Comparison of ENCODE assay signal across 10 cellular contexts in genomic region chr6:138410972-138411667, GRCh38. TPM values are rescaled to one million over a fixed set of nuclear protein-coding genes. Genes with fewer than 3 reads are reported as not detected.
DNase-seq lines count a peak whose midpoint lies in the region; ATAC-seq, FAIRE-seq and TF ChIP-seq lines count a peak whose summit lies in the region.
"Had no signal": no experiment of that assay in that cellular context is flagged by ENCODE, and none has a peak within 500 bp of the region (broad histone marks: within the 10 kb centered on the region; RNA-seq: fewer than 3 reads in every experiment).

No MANE protein-coding gene starts in this region.

- H3K79me1 ChIP-seq in mesenchymal stem cell (replicated peaks; ENCODE audit: low read length, poor library complexity, severe bottlenecking): peaks cover 27% of the 10 kb centered on the region

- CTCF ChIA-PET in activated CD8-positive, alpha-beta T cell treated with anti-CD3 and anti-CD28 coated beads for 36 hours (lab: Charles Lee): interaction anchor here (1.0 to 2.4 kb wide), 3 partner anchors 98 to 295 kb away, joined by 3 to 5 read pairs (median 4); no protein-coding TSS in a partner anchor

- H3K4me1 Mint-ChIP-seq in activated CD8-positive, alpha-beta T cell treated with anti-CD3 and anti-CD28 coated beads for 36 hours (ENCODE audit: low read depth): peaks cover 23% of the 10 kb centered on the region

- no peak overlapping the region for H3K4me2 ChIP-seq in mesenchymal stem cell (ENCODE audit: low read length, poor library complexity, severe bottlenecking)

- H3K9me3 Mint-ChIP-seq in activated CD8-positive, alpha-beta T cell treated with anti-CD3 and anti-CD28 coated beads for 36 hours: no peaks in the 10 kb centered on the region

- FAIRE-seq in GM12892 (lab: Jason Lieb, UNC): peak; percentile 60

- no peak overlapping the region for H3K4ac ChIP-seq in mesenchymal stem cell (ENCODE audit: low read depth in 1 of 2, low read length in 2 of 2)

- no peak for DNase-seq in GM12892 (ENCODE audit: insufficient read length)
- no peak for DNase-seq in activated CD8-positive, alpha-beta T cell treated with anti-CD3 and anti-CD28 coated beads for 36 hours
- peak; percentile 76 for DNase-seq in mesenchymal stem cell
- DNase-seq in central memory CD4-positive, alpha-beta T cell: no peak
- no peak for DNase-seq in aorta

- no peak overlapping the region for H2AK5ac ChIP-seq in mesenchymal stem cell (ENCODE audit: low read length, severe bottlenecking)

- H2BK120ac ChIP-seq in mesenchymal stem cell (ENCODE audit: low read depth, low read length): no peak overlapping the region

- no peak overlapping the region for H3K18ac ChIP-seq in mesenchymal stem cell (ENCODE audit: low read depth in 1 of 2, low read length in 2 of 2)

- intact Hi-C loops in activated CD8-positive, alpha-beta T cell treated with anti-CD3 and anti-CD28 coated beads for 36 hours (cut with micrococcal nuclease): no loop called here
- intact Hi-C loops in aorta (cut with DNase I): no loop called here

- H3K27ac ChIP-seq in mesenchymal stem cell (ENCODE audit: low read length, poor library complexity, severe bottlenecking): no peak overlapping the region
- H3K27ac ChIP-seq in aorta (ENCODE audit: low read depth in 1 of 2, low read length in 2 of 2): no peak overlapping the region

- no peak overlapping the region for H2AFZ ChIP-seq in mesenchymal stem cell (ENCODE audit: low read depth, low read length)

- peaks cover 55% of the 10 kb centered on the region for H3K36me3 Mint-ChIP-seq in activated CD8-positive, alpha-beta T cell treated with anti-CD3 and anti-CD28 coated beads for 36 hours (ENCODE audit: low read depth)

- ATAC-seq in HG02981 (IDR thresholded peaks at IDR 0.05; ENCODE audit: unreplicated experiment) (peak; percentile 73), aorta (ENCODE audit: low FRiP score) (no peak), HG02798 (IDR thresholded peaks at IDR 0.05; ENCODE audit: poor library complexity, unreplicated experiment) (no peak), HG03521 (IDR thresholded peaks at IDR 0.05; ENCODE audit: unreplicated experiment) (no peak)
- ATAC-seq in activated CD8-positive, alpha-beta T cell treated with anti-CD3 and anti-CD28 coated beads for 36 hours: peak; percentile 88

- H3K27me3 ChIP-seq in mesenchymal stem cell (ENCODE audit: control insufficient read depth in 1 of 2, insufficient read depth in 1 of 2, low read length in 2 of 2) (no peaks in the 10 kb centered on the region), aorta (ENCODE audit: control insufficient read depth in 1 of 2, insufficient read depth in 2 of 2, low read length in 1 of 2) (no peaks in the 10 kb centered on the region)

- H3K23ac ChIP-seq in mesenchymal stem cell (ENCODE audit: low read length in 2 of 2): no peak overlapping the region

- H3K4me3 Mint-ChIP-seq in activated CD8-positive, alpha-beta T cell treated with anti-CD3 and anti-CD28 coated beads for 36 hours: no peak overlapping the region

- peak overlapping the region; percentile 84 for H3K27ac Mint-ChIP-seq in activated CD8-positive, alpha-beta T cell treated with anti-CD3 and anti-CD28 coated beads for 36 hours

- TF ChIP-seq POLR2A in GM12892 (IDR thresholded peaks at IDR 0.05; ENCODE audit: low read depth, low read length): no peak

- POLR2A ChIA-PET in activated CD8-positive, alpha-beta T cell treated with anti-CD3 and anti-CD28 coated beads for 36 hours (lab: Charles Lee): no interaction called here

- no peak overlapping the region for H2BK12ac ChIP-seq in mesenchymal stem cell (ENCODE audit: low read length in 2 of 2)

- no peak overlapping the region for H4K8ac ChIP-seq in mesenchymal stem cell (ENCODE audit: low read length)

- TF ChIP-seq CTCF in activated CD8-positive, alpha-beta T cell treated with anti-CD3 and anti-CD28 coated beads for 36 hours (IDR thresholded peaks at IDR 0.05): no peak

- H3K9ac ChIP-seq in mesenchymal stem cell (ENCODE audit: low read length): no peak overlapping the region

- H3K36me3 ChIP-seq in mesenchymal stem cell (ENCODE audit: control insufficient read depth in 1 of 2, insufficient read depth in 2 of 2, low read depth in 1 of 2, low read length in 2 of 2) (peaks cover 43 to 75% of the 10 kb centered on the region in 2 experiments), aorta (ENCODE audit: control insufficient read depth in 1 of 2, insufficient read depth in 2 of 2, low read length in 1 of 2) (peaks cover 9% of the 10 kb centered on the region in 2 donors)

- H4K91ac ChIP-seq in mesenchymal stem cell (ENCODE audit: low read length): no peak overlapping the region

- H3K9me3 ChIP-seq in mesenchymal stem cell (ENCODE audit: control insufficient read depth, low read length) (no peaks in the 10 kb centered on the region), aorta (ENCODE audit: control insufficient read depth, low read length) (no peaks in the 10 kb centered on the region)

- peak overlapping the region; percentile 44 for H2BK15ac ChIP-seq in mesenchymal stem cell (ENCODE audit: low read depth, poor library complexity, severe bottlenecking)

- H3K4me3 ChIP-seq in mesenchymal stem cell (ENCODE audit: insufficient read depth in 1 of 2, low read depth in 1 of 2, low read length in 2 of 2) (no peak overlapping the region), aorta (ENCODE audit: low read length in 2 of 2) (no peak overlapping the region)

- no peak overlapping the region for H2BK5ac ChIP-seq in mesenchymal stem cell (ENCODE audit: low read depth, low read length, poor library complexity, severe bottlenecking)

- peaks cover 2% of the 10 kb centered on the region for H3K4me1 ChIP-seq in mesenchymal stem cell (ENCODE audit: control insufficient read depth, insufficient read depth, low read depth, low read length)
- no peaks in the 10 kb centered on the region for H3K4me1 ChIP-seq in aorta (ENCODE audit: control insufficient read depth in 1 of 2, insufficient read depth in 2 of 2, low read length in 2 of 2)

- WGBS in mesenchymal stem cell: 55% methylated on average over 1 of the region's 2 CpGs
- 85 to 87% methylated on average over 2 of the region's 2 CpGs for WGBS in aorta, 2 donors

- no peak overlapping the region for H3K14ac ChIP-seq in mesenchymal stem cell (ENCODE audit: low read length in 2 of 2)

- H3K27me3 Mint-ChIP-seq in activated CD8-positive, alpha-beta T cell treated with anti-CD3 and anti-CD28 coated beads for 36 hours: no peaks in the 10 kb centered on the region

RNA-seq across cellular contexts. Expression of gene HEBP2, which starts 7.1 kb away (rescaled TPM):
- polyA plus RNA-seq in GM12892 (2012; ENCODE audit: missing spikeins): 18.8 TPM
- 10 to 100 TPM; 28.2 to 28.7 TPM for total RNA-seq in activated CD8-positive, alpha-beta T cell treated with anti-CD3 and anti-CD28 coated beads for 36 hours
- 128 TPM for polyA plus RNA-seq in mesenchymal stem cell (2013, experiment 1 of 2)
- polyA plus RNA-seq in mesenchymal stem cell (2013, experiment 2 of 2): 140 TPM
- total RNA-seq in aorta: 10 to 100 TPM; 58.6 to 68.0 TPM
- polyA plus RNA-seq in aorta: 10 to 100 TPM; 13.3 to 22.8 TPM

RNA-seq across cellular contexts. Expression of gene SMIM28, which starts 33.4 kb away (rescaled TPM):
- polyA plus RNA-seq in GM12892 (2012; ENCODE audit: missing spikeins): not detected
- total RNA-seq in activated CD8-positive, alpha-beta T cell treated with anti-CD3 and anti-CD28 coated beads for 36 hours: not detected
- not detected for polyA plus RNA-seq in mesenchymal stem cell (2013, experiment 1 of 2)
- not detected for polyA plus RNA-seq in mesenchymal stem cell (2013, experiment 2 of 2)
- not detected for total RNA-seq in aorta
- polyA plus RNA-seq in aorta: not detected
- total RNA-seq: dermis microvascular lymphatic vessel endothelial cell, NCI-H460 had no signal

Comparison
In these comparisons a context has a peak if more than half of its experiments do, and no peak if none do; other contexts are left out.
1. ATAC-seq: peak in HG02981 (single experiment) and activated CD8-positive, alpha-beta T cell treated with anti-CD3 and anti-CD28 coated beads for 36 hours (single experiment); none in aorta (single experiment), HG02798 (single experiment) and HG03521 (single experiment).